Comparison of ENCODE assay signal across 27 cellular contexts in the genomic region with DNA sequence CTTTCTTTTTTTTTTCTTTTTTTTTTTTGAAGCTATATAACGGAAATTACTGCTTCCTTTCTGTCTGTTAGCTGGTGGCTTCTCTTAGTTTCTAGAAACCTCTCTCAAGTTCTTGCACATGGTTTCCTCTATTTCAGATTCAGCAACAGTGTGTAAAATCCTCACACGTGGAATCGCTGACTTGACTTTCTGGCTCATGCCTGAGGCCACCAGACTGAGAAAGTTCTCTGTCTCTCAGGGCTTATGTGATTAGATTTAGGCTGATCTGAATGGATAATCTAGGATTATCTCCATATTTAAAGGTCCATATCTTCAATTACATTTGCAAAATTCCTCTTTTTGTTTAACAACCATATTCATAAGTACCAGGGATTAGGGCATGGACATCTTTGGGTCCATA.
"Had no signal": no experiment of that assay in that cellular context is flagged by ENCODE, and none has a peak within 500 bp of the region (broad histone marks: within the 10 kb centered on the region; RNA-seq: fewer than 3 reads in every experiment).

No MANE protein-coding gene starts in this region.

- H3K27me3 Mint-ChIP-seq: dendritic cell treated with granulocyte-macrophage colony-stimulating factor and Interleukin-4, amounts not matched to agents 40 ng/mL and 50 ng/mL, for 4 days; effector memory CD8-positive, alpha-beta T cell; naive B cell had no signal

- H3K27ac ChIP-seq: colonic mucosa, epithelial cell of prostate, esophagus squamous epithelium, gastrocnemius medialis, heart right ventricle, left lung, lower lobe of right lung had no signal

- H3K9me3 Mint-ChIP-seq: effector memory CD8-positive, alpha-beta T cell; endodermal cell had no signal

- H3K9me3 ChIP-seq: colonic mucosa, esophagus squamous epithelium, gastrocnemius medialis, lower lobe of right lung had no signal

- ATAC-seq: effector memory CD8-positive, alpha-beta T cell; esophagus mucosa; gastrocnemius medialis; heart right ventricle; left cardiac atrium; left lung; left ventricle myocardium superior; lower lobe of right lung; mucosa of descending colon had no signal

- H3K4me3 ChIP-seq: colonic mucosa, esophagus squamous epithelium, gastrocnemius medialis, heart right ventricle, left lung, lower lobe of right lung, mucosa of descending colon had no signal

- H3K36me3 Mint-ChIP-seq: mesothelial cell of epicardium, naive B cell had no signal

- DNase-seq: colonic mucosa; cortex of kidney; effector CD8-positive, alpha-beta T cell; effector memory CD8-positive, alpha-beta T cell; endodermal cell; erythroblast; esophagus squamous epithelium; foreskin fibroblast; foreskin melanocyte; gastrocnemius medialis; glutamatergic neuron; head of caudate nucleus; heart right ventricle; hippocampal formation; left cardiac atrium; left lung; left ventricle myocardium superior; lower lobe of right lung; mesenchymal stem cell; mucosa of descending colon; naive B cell had no signal

- H3K36me3 ChIP-seq: colonic mucosa, esophagus squamous epithelium, gastrocnemius medialis, heart right ventricle, left lung, lower lobe of right lung had no signal

- H3K4me1 ChIP-seq: colonic mucosa, esophagus squamous epithelium, gastrocnemius medialis, heart right ventricle, left lung, lower lobe of right lung had no signal

- H3K27me3 ChIP-seq: colonic mucosa, esophagus squamous epithelium, gastrocnemius medialis, heart right ventricle, left lung had no signal

- H3K27ac Mint-ChIP-seq: dendritic cell treated with granulocyte-macrophage colony-stimulating factor and Interleukin-4, amounts not matched to agents 40 ng/mL and 50 ng/mL, for 4 days; effector memory CD8-positive, alpha-beta T cell; endodermal cell; mesothelial cell of epicardium; naive B cell had no signal

- H3K4me3 Mint-ChIP-seq: dendritic cell treated with granulocyte-macrophage colony-stimulating factor and Interleukin-4, amounts not matched to agents 40 ng/mL and 50 ng/mL, for 4 days; effector memory CD8-positive, alpha-beta T cell; endodermal cell; mesothelial cell of epicardium; naive B cell had no signal

- FAIRE-seq: islet of Langerhans, keratinocyte had no signal

- H3K4me1 Mint-ChIP-seq: endodermal cell, mesothelial cell of epicardium, naive B cell had no signal
